ENCODE assay signal across 8 cellular contexts in genomic region chr14:35355981-35356839, GRCh38. TPM values are rescaled to one million over a fixed set of nuclear protein-coding genes. Genes with fewer than 3 reads are reported as not detected.
A peak's percentile ranks its signal among the peaks of the same experiment; 100 is the strongest.
DNase-seq lines count a peak whose midpoint lies in the region; ATAC-seq and TF ChIP-seq lines count a peak whose summit lies in the region.

No MANE protein-coding gene starts in this region.

- ATAC-seq in activated CD4-positive, CD25-positive, alpha-beta regulatory T cell treated with anti-CD3 and anti-CD28 coated beads, Interleukin-2, amount 50 U/mL, for 24 hours = peak; percentile 87 to 88
- ATAC-seq in sciatic nerve (no peak), HG03095 (IDR thresholded peaks at IDR 0.05; ENCODE audit: unreplicated experiment) (no peak)

- DNase-seq in activated CD4-positive, CD25-positive, alpha-beta regulatory T cell treated with anti-CD3 and anti-CD28 coated beads, Interleukin-2, amount 50 U/mL, for 72 hours = no peak
- peak; percentile 45 for DNase-seq in OCI-M1 (lab: John Stamatoyannopoulos, UW)
- DNase-seq in epithelial cell of esophagus (ENCODE audit: low read depth) = peak; percentile 46
- DNase-seq in stimulated activated CD4-positive, alpha-beta T cell treated with anti-CD3 and anti-CD28 coated beads, Interleukin-4, amount 100 ng/mL, for 24 hours = peak; percentile 68
- DNase-seq in SHP77 (lab: John Stamatoyannopoulos, UW) = no peak
- no peak for DNase-seq in sciatic nerve (ENCODE audit: low spot score)

- no peak for TF ChIP-seq CTCF in epithelial cell of esophagus (IDR thresholded peaks at IDR 0.05; ENCODE audit: insufficient read depth, low read depth, low read length, missing control alignments)

- no peak overlapping the region for H3K4me3 ChIP-seq in epithelial cell of esophagus (ENCODE audit: low read length)

- intact Hi-C loops in sciatic nerve (cut with DNase I) = no loop called here

RNA-seq across cellular contexts. Expression of gene NFKBIA, which starts 48.3 kb away (rescaled TPM):
- 177 TPM for total RNA-seq in sciatic nerve

Comparison
In these comparisons a context has a peak if more than half of its experiments do, and no peak if none do; other contexts are left out.
1. ATAC-seq: peak in activated CD4-positive, CD25-positive, alpha-beta regulatory T cell treated with anti-CD3 and anti-CD28 coated beads, Interleukin-2, amount 50 U/mL, for 24 hours (2 of 2); none in sciatic nerve (single experiment) and HG03095 (single experiment).
2. DNase-seq: peak in OCI-M1 (single experiment), epithelial cell of esophagus (single experiment) and stimulated activated CD4-positive, alpha-beta T cell treated with anti-CD3 and anti-CD28 coated beads, Interleukin-4, amount 100 ng/mL, for 24 hours (single experiment); none in activated CD4-positive, CD25-positive, alpha-beta regulatory T cell treated with anti-CD3 and anti-CD28 coated beads, Interleukin-2, amount 50 U/mL, for 72 hours (single experiment), SHP77 (0 of 2) and sciatic nerve (single experiment).